In the genomic region with DNA sequence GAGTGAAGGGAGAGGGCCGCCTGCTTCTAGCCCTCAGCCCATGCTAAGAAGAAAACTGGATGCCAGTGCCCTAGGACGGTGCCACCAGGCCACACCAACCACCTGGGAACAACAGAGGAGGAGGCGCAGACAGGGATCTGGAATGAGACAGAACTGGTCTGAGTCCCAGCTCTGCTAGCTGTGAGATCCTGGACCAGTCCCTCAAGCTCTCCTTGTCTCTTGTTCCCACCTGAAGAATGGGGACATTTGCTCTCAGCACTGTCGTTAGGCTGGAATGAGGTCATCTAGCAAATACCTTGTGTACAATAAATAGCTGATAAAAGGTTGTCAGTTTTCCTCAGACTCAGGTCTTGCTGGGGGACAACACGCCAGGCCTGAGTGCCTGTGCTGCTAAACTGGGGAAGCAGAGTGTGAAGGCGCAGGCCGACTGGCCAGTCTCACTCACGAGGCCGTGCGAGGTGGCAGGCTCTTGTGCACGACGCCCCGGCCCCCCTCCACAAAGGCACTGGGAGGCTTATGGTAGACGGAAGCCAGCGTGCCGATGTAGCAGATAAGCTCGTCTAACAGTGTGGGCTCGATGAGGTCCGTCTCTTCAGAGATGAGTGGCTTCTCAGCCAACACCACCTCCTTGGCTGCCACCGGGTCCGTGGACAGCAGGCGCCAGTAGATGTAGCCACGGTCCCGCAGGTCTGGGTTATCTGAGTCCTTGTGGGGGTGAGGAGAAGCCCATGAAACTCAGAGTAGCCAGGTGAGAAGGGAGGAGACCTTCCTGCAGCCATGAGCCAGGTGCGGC, we compare ENCODE assay signal across 23 cellular contexts.
"Had no signal": no experiment of that assay in that cellular context is flagged by ENCODE, and none has a peak within 500 bp of the region (broad histone marks: within the 10 kb centered on the region; RNA-seq: fewer than 3 reads in every experiment).

No MANE protein-coding gene starts in this region.

- DNase-seq: dorsolateral prefrontal cortex; effector CD8-positive, alpha-beta T cell; foreskin melanocyte; head of caudate nucleus; hippocampal formation; left colon; left ventricle myocardium superior; mesendoderm; naive B cell; nephron progenitor cell; ovary; sigmoid colon; stimulated activated CD4-positive, alpha-beta T cell treated with anti-CD3 and anti-CD28 coated beads, Interleukin-2, amount 100 ng/mL, for 24 hours; stimulated activated CD4-positive, alpha-beta T cell treated with anti-CD3 and anti-CD28 coated beads, Interleukin-4, amount 100 ng/mL, for 4 hours; stimulated activated naive CD4-positive, alpha-beta T cell; stomach; transverse colon had no signal

- H3K4me3 Mint-ChIP-seq: naive B cell, nephron progenitor cell had no signal

- H3K27ac ChIP-seq: coronary artery, neutrophil, ovary, sigmoid colon, thoracic aorta, transverse colon had no signal

- H3K4me3 ChIP-seq: coronary artery, dorsolateral prefrontal cortex, lung, ovary, prostate gland, sigmoid colon, skin epidermis, stomach, thoracic aorta, transverse colon had no signal

- H3K36me3 ChIP-seq: ovary had no signal

- H3K9me3 Mint-ChIP-seq: naive B cell, nephron progenitor cell had no signal

- H3K27me3 Mint-ChIP-seq: naive B cell had no signal

- ATAC-seq: left colon, left ventricle myocardium superior had no signal

- H3K9me3 ChIP-seq: neutrophil, ovary, prostate gland, sigmoid colon, stomach, thoracic aorta, transverse colon had no signal

- H3K27me3 ChIP-seq: dorsolateral prefrontal cortex, neutrophil, ovary, sigmoid colon, stomach, transverse colon had no signal
